Comparison of ENCODE assay signal across 20 cellular contexts in the genomic region with DNA sequence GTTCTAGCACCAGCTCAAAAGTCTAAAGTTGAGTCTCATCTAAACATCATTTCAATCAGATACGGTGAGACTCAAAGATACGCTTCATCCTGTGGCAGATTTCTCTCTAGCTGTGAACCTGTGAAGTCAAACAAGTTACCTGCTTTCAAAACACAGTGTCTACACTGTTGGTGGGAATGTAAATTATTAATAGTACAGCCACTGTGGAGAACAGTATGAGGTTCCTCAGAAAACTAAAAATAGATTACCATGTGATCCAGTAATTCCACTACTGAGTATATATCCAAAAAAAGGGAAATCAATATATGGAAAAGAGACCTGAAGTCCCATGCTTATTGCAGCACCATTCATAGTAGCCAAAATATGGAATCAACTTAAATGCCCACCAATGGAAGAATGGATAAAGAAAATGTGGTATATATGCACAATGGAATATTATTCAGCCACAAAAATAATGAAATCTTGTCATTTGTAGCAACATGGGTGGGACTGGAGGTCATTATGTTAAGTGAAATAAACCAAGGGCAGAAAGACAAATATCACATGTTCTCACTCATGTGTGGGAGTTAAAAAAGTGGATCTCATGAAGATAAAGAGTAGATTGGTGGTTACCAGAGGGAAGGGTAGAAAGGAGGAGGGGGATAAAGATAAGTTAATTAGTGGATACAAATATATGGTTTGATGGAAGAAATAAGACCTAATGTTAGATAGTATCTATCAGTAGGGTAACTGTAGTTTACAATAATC. TPM values are rescaled to one million over a fixed set of nuclear protein-coding genes. Genes with fewer than 3 reads are reported as not detected.
DNase-seq lines count a peak whose midpoint lies in the region; ATAC-seq, FAIRE-seq and TF ChIP-seq lines count a peak whose summit lies in the region.
"Had no signal": no experiment of that assay in that cellular context is flagged by ENCODE, and none has a peak within 500 bp of the region (broad histone marks: within the 10 kb centered on the region; RNA-seq: fewer than 3 reads in every experiment).

No MANE protein-coding gene starts in this region.

- H2AFZ ChIP-seq in K562 (ENCODE audit: low read depth, low read length): no peak overlapping the region

- H4K20me1 ChIP-seq in K562 (replicated peaks; ENCODE audit: control insufficient read depth, insufficient read depth, low read length): no peaks in the 10 kb centered on the region

- CTCF ChIA-PET in K562 (lab: Yijun Ruan, JAX; ENCODE audit: low intra/inter-chr PET ratio): no interaction called here

- H3K27me3 Mint-ChIP-seq in CD4-positive, CD25-positive, alpha-beta regulatory T cell: no peaks in the 10 kb centered on the region
- H3K27me3 Mint-ChIP-seq in nephron (ENCODE audit: low read depth): no peaks in the 10 kb centered on the region

- H3K9me3 Mint-ChIP-seq in CD4-positive, CD25-positive, alpha-beta regulatory T cell: peaks cover 0 to 1% (median 0%) of the 10 kb centered on the region in 7 donors
- H3K9me3 Mint-ChIP-seq in nephron: no peaks in the 10 kb centered on the region

- no peak for DNase-seq in CD4-positive, CD25-positive, alpha-beta regulatory T cell
- DNase-seq in K562 (ENCODE audit: extremely low read depth in 1 of 4, low spot score in 3 of 4) (no peak), left ventricle myocardium superior (no peak), SHP77 treated with DMSO at 0.1 percent for 48 hours (lab: John Stamatoyannopoulos, UW) (no peak), uterus (no peak), hippocampal formation (lab: John Stamatoyannopoulos, UW) (no peak), NCI-H748 treated with DMSO at 0.1 percent for 48 hours (lab: John Stamatoyannopoulos, UW) (no peak)
- DNase-seq: DMS 273 treated with DMSO at 0.1 percent for 48 hours, GDM1, HCEC 1CT, KG1, NCI-H1436 treated with DMSO at 0.1 percent for 48 hours, NCI-H2029 treated with DMSO at 0.1 percent for 48 hours, NCI-H524, SJCRH30 had no signal

- H3K4me2 ChIP-seq in K562 (ENCODE audit: insufficient read depth, low read length): peak overlapping the region; percentile 81; the same call in 1 of the 2 replicates
- H3K4me2 ChIP-seq: A549 had no signal

- FAIRE-seq in K562 (lab: Jason Lieb, UNC): no peak
- FAIRE-seq: A549, GM12878, GM18507 had no signal

- H3K9me3 ChIP-seq in CD4-positive, CD25-positive, alpha-beta regulatory T cell (ENCODE audit: control insufficient read depth in 2 of 2, low read length in 2 of 2): no peaks in the 10 kb centered on the region
- no peaks in the 10 kb centered on the region for H3K9me3 ChIP-seq in K562 (replicated peaks; ENCODE audit: control insufficient read depth, insufficient read depth, low read depth, low read length)
- H3K9me3 ChIP-seq in uterus: no peaks in the 10 kb centered on the region
- H3K9me3 ChIP-seq: A549, SJCRH30 had no signal

- POLR2A ChIA-PET in K562 (lab: Yijun Ruan, JAX): interaction anchor here (1.0 to 5.4 kb wide), 3 partner anchors 9 to 123 kb away, joined by 3 to 71 read pairs (median 5); a partner anchor contains a TSS

- H3K27ac ChIP-seq in CD4-positive, CD25-positive, alpha-beta regulatory T cell (ENCODE audit: insufficient read depth, low read length, poor library complexity, severe bottlenecking): no peak overlapping the region
- peak overlapping the region; percentile 78 for H3K27ac ChIP-seq in K562 (ENCODE audit: extremely low read depth, low read depth, low read length)
- H3K27ac ChIP-seq in uterus: no peak overlapping the region
- H3K27ac ChIP-seq: A549; BLaER1 treated with 17β-estradiol and CSF1 and Interleukin-3, amounts not matched to agents 10 nM and 100 nM; SJCRH30 had no signal

- H3K9me1 ChIP-seq in K562 (ENCODE audit: control insufficient read depth, insufficient read depth, low read length): no peaks in the 10 kb centered on the region

- TF ChIP-seq CTCF in K562 (IDR thresholded peaks at IDR 0.05 in 2 of 3, conservative IDR thresholded peaks at IDR 0.05 in 1 of 3; ENCODE audit: insufficient read depth in 2 of 3, low read depth in 1 of 3, low read length in 3 of 3): no peak
- no peak for TF ChIP-seq CTCF in nephron (IDR thresholded peaks at IDR 0.05; ENCODE audit: unreplicated experiment in 3 of 3)
- no peak for TF ChIP-seq CTCF in uterus (IDR thresholded peaks at IDR 0.05)

- peak overlapping the region in 1 of 2 experiments; percentile 55; a peak in 1 of 4 replicates for H3K9ac ChIP-seq in K562 (ENCODE audit: insufficient read depth in 1 of 2, low read depth in 2 of 2, low read length in 2 of 2)
- H3K9ac ChIP-seq: BLaER1 treated with 17β-estradiol and CSF1 and Interleukin-3, amounts not matched to agents 10 nM and 100 nM had no signal

- no peaks in the 10 kb centered on the region for H3K36me3 ChIP-seq in CD4-positive, CD25-positive, alpha-beta regulatory T cell (ENCODE audit: control insufficient read depth, insufficient read depth, low read length)
- H3K36me3 ChIP-seq in K562 (ENCODE audit: control insufficient read depth, insufficient read depth, low read length) (peaks cover 25% of the 10 kb centered on the region), uterus (no peaks in the 10 kb centered on the region)

- H3K4me1 Mint-ChIP-seq in CD4-positive, CD25-positive, alpha-beta regulatory T cell: peaks cover 26 to 73% (median 49%) of the 10 kb centered on the region in 4 donors
- peaks cover 34% of the 10 kb centered on the region for H3K4me1 Mint-ChIP-seq in nephron

- ATAC-seq in CD4-positive, CD25-positive, alpha-beta regulatory T cell (ENCODE audit: low read depth in 2 of 2): no peak
- ATAC-seq in K562 (no peak), left ventricle myocardium superior (peak; percentile 83)
- ATAC-seq: GM12878 had no signal

- H3K27me3 ChIP-seq in CD4-positive, CD25-positive, alpha-beta regulatory T cell (ENCODE audit: control insufficient read depth, insufficient read depth, low read length): no peaks in the 10 kb centered on the region
- H3K27me3 ChIP-seq in K562 (ENCODE audit: control insufficient read depth in 2 of 2, insufficient read depth in 2 of 2, low read length in 2 of 2) (no peaks in the 10 kb centered on the region), uterus (no peaks in the 10 kb centered on the region)
- H3K27me3 ChIP-seq: BLaER1 treated with 17β-estradiol and CSF1 and Interleukin-3, amounts not matched to agents 10 nM and 100 nM; SJCRH30 had no signal

- TF ChIP-seq EP300 in K562 (IDR thresholded peaks at IDR 0.05; ENCODE audit: low read length): no peak

- no peak for TF ChIP-seq RAD21 in K562 (CRISPR knock-in tag; conservative IDR thresholded peaks at IDR 0.05 in 1 of 2, IDR thresholded peaks at IDR 0.05 in 1 of 2)

- H3K4me1 ChIP-seq in CD4-positive, CD25-positive, alpha-beta regulatory T cell (ENCODE audit: control insufficient read depth, insufficient read depth, low read length, poor library complexity, severe bottlenecking): peaks cover 6% of the 10 kb centered on the region
- peaks cover 40 to 47% of the 10 kb centered on the region in 2 experiments for H3K4me1 ChIP-seq in K562 (replicated peaks in 1 of 2; ENCODE audit: control insufficient read depth in 2 of 2, insufficient read depth in 2 of 2, low read length in 2 of 2)
- H3K4me1 ChIP-seq in uterus: peaks cover 12 to 16% of the 10 kb centered on the region in 2 donors
- H3K4me1 ChIP-seq: A549, SJCRH30 had no signal

- in situ Hi-C loops in K562 (cut with MboI): no loop called here

- peak overlapping the region; percentile 7 to 70 (median 7) for H3K27ac Mint-ChIP-seq in CD4-positive, CD25-positive, alpha-beta regulatory T cell
- peak overlapping the region; percentile 89 to 93 (median 90) for H3K27ac Mint-ChIP-seq in nephron

- H3K79me2 ChIP-seq in K562 (ENCODE audit: control insufficient read depth, insufficient read depth, low read length): peaks cover 87% of the 10 kb centered on the region

- H3K4me3 ChIP-seq in CD4-positive, CD25-positive, alpha-beta regulatory T cell (ENCODE audit: low read depth, low read length): no peak overlapping the region
- H3K4me3 ChIP-seq in K562: no peak overlapping the region
- H3K4me3 ChIP-seq in uterus: no peak overlapping the region
- H3K4me3 ChIP-seq: A549; BLaER1 treated with 17β-estradiol and CSF1 and Interleukin-3, amounts not matched to agents 10 nM and 100 nM; GM12878; SJCRH30 had no signal

- no peak overlapping the region for H3K4me3 Mint-ChIP-seq in CD4-positive, CD25-positive, alpha-beta regulatory T cell
- peak overlapping the region in 1 of 3 experiments; percentile 6 for H3K4me3 Mint-ChIP-seq in nephron

- H3K36me3 Mint-ChIP-seq in CD4-positive, CD25-positive, alpha-beta regulatory T cell: peaks cover 12% of the 10 kb centered on the region
- H3K36me3 Mint-ChIP-seq in nephron (ENCODE audit: low read depth): peaks cover 30% of the 10 kb centered on the region

- intact Hi-C loops in K562 (cut with micrococcal nuclease) (no loop called here), left ventricle myocardium superior (cut with micrococcal nuclease) (no loop called here), uterus (cut with DNase I; ENCODE audit: low total_unique reads) (no loop called here)

- 55% methylated on average over 2 of the region's 2 CpGs for WGBS in K562 (ENCODE audit: insufficient coverage, low coverage, missing lambda C conversion rate)

- 0 out of 2 replicates have a peak, but pooled peaks have one; percentile 27 for TF ChIP-seq POLR2A in K562 (conservative IDR thresholded peaks at IDR 0.05)
- TF ChIP-seq POLR2A in uterus (IDR thresholded peaks at IDR 0.05): no peak

- no TSS peak for BruUV-seq in K562 (replicated peaks; lab: Mats Ljungman, UMichigan)

RNA-seq across cellular contexts. Expression of a gene that starts 11.7 kb away (rescaled TPM):
- 45.1 TPM for total RNA-seq in CD4-positive, CD25-positive, alpha-beta regulatory T cell
- polyA plus RNA-seq in CD4-positive, CD25-positive, alpha-beta regulatory T cell: 10 to 100 TPM in 1 of 4 donors, 1 to 10 TPM in 3; 8.1 to 10.0 (median 9.2) TPM
- total RNA-seq in K562 (2011; cell fraction: chromatin; rRNA removed; ENCODE audit: low replicate concordance): 63.7 and 297 TPM in 2 replicates
- 21.8 and 37.4 TPM in 2 replicates for total RNA-seq in K562 (2011; cell fraction: nucleolus; rRNA removed)
- 66.1 and 81.6 TPM in 2 replicates for total RNA-seq in K562 (2011; cell fraction: nucleoplasm; rRNA removed)
- 28.5 and 29.2 TPM in 2 replicates for total RNA-seq in K562 (2014; rRNA removed)
- total RNA-seq in K562 (2014; rRNA removed; fragmentation: Illumina TruSeq; extraction: Trizol): 62.5 and 69.5 TPM in 2 replicates
- 58.9 and 63.5 TPM in 2 replicates for total RNA-seq in K562 (2015; rRNA removed; fragmentation: Illumina TruSeq; extraction: Trizol)
- total RNA-seq in K562 (2021): 40.3 and 41.0 TPM in 2 replicates
- 26.8 and 40.4 TPM in 2 replicates for polyA plus RNA-seq in K562 (2011; rRNA removed)
- polyA plus RNA-seq in K562 (2011; cell fraction: cytosol; rRNA removed): 8.0 and 12.8 TPM in 2 replicates
- 23.0 and 27.8 TPM in 2 replicates for polyA plus RNA-seq in K562 (2011; cell fraction: nucleus; rRNA removed)
- 20.9 and 24.3 TPM in 2 replicates for polyA plus RNA-seq in K562 (2012)
- 34.4 and 43.1 TPM in 2 replicates for polyA plus RNA-seq in K562 (2014; fragmentation: Illumina TruSeq; extraction: Trizol)
- polyA plus RNA-seq in K562 (2014; fragmentation: Nextera tagmentation; extraction: Ambion mirVana): 10 to 100 TPM; 14.4 to 14.5 TPM
- 20.6 and 20.7 TPM in 2 replicates for polyA plus RNA-seq in K562 (2014; rRNA removed)
- polyA minus RNA-seq in K562 (2011; rRNA and poly(A)+ RNA removed): 124 and 136 TPM in 2 replicates
- polyA minus RNA-seq in K562 (2011; cell fraction: cytosol; rRNA and poly(A)+ RNA removed): 31.0 and 48.4 TPM in 2 replicates
- 71.8 and 96.9 TPM in 2 replicates for polyA minus RNA-seq in K562 (2011; cell fraction: nucleus; rRNA and poly(A)+ RNA removed)
- 127 TPM for total RNA-seq in left ventricle myocardium superior
- 100 to 1,000 TPM in 1 of 4 donors, 10 to 100 TPM in 3; 40.0 to 147 (median 87.7) TPM for total RNA-seq in uterus

RNA-seq across cellular contexts. Expression of a gene that starts 14.2 kb away (rescaled TPM):
- total RNA-seq in CD4-positive, CD25-positive, alpha-beta regulatory T cell: 26.7 TPM
- polyA plus RNA-seq in CD4-positive, CD25-positive, alpha-beta regulatory T cell: 100 to 1,000 TPM; 113 to 142 (median 137) TPM
- 30.6 and 53.9 TPM in 2 replicates for total RNA-seq in K562 (2011; cell fraction: chromatin; rRNA removed; ENCODE audit: low replicate concordance)
- 27.5 and 28.0 TPM in 2 replicates for total RNA-seq in K562 (2011; cell fraction: nucleolus; rRNA removed)
- 39.8 and 55.0 TPM in 2 replicates for total RNA-seq in K562 (2011; cell fraction: nucleoplasm; rRNA removed)
- total RNA-seq in K562 (2014; rRNA removed) (135 and 149 TPM in 2 replicates), K562 (2014; rRNA removed; fragmentation: Illumina TruSeq; extraction: Trizol) (224 and 259 TPM in 2 replicates), K562 (2015; rRNA removed; fragmentation: Illumina TruSeq; extraction: Trizol) (163 and 182 TPM in 2 replicates), K562 (2021) (177 and 193 TPM in 2 replicates), left ventricle myocardium superior (67.8 TPM), uterus (100 to 1,000 TPM in 1 of 4 donors, 10 to 100 TPM in 3; 28.5 to 763 (median 38.4) TPM)
- polyA plus RNA-seq in K562 (2011; rRNA removed) (141 and 191 TPM in 2 replicates), K562 (2014; fragmentation: Illumina TruSeq; extraction: Trizol) (202 and 235 TPM in 2 replicates), K562 (2014; fragmentation: Nextera tagmentation; extraction: Ambion mirVana) (100 to 1,000 TPM; 366 to 471 TPM), K562 (2014; rRNA removed) (211 and 229 TPM in 2 replicates)
- 44.8 and 82.3 TPM in 2 replicates for polyA plus RNA-seq in K562 (2011; cell fraction: cytosol; rRNA removed)
- polyA plus RNA-seq in K562 (2011; cell fraction: nucleus; rRNA removed): 36.1 and 39.1 TPM in 2 replicates
- polyA plus RNA-seq in K562 (2012): 147 and 206 TPM in 2 replicates
- polyA minus RNA-seq in K562 (2011; rRNA and poly(A)+ RNA removed): 99.5 and 107 TPM in 2 replicates
- 33.9 and 37.9 TPM in 2 replicates for polyA minus RNA-seq in K562 (2011; cell fraction: cytosol; rRNA and poly(A)+ RNA removed)
- polyA minus RNA-seq in K562 (2011; cell fraction: nucleus; rRNA and poly(A)+ RNA removed): 23.4 and 34.3 TPM in 2 replicates

RNA-seq across cellular contexts. Expression of a gene that starts 40.2 kb away (rescaled TPM):
- 82.0 TPM for total RNA-seq in CD4-positive, CD25-positive, alpha-beta regulatory T cell
- 100 to 1,000 TPM; 106 to 146 (median 127) TPM for polyA plus RNA-seq in CD4-positive, CD25-positive, alpha-beta regulatory T cell
- total RNA-seq in K562 (2011; cell fraction: chromatin; rRNA removed; ENCODE audit: low replicate concordance): 95.2 and 444 TPM in 2 replicates
- 63.0 and 70.9 TPM in 2 replicates for total RNA-seq in K562 (2011; cell fraction: nucleolus; rRNA removed)
- 94.0 and 126 TPM in 2 replicates for total RNA-seq in K562 (2011; cell fraction: nucleoplasm; rRNA removed)
- total RNA-seq in K562 (2014; rRNA removed): 377 and 430 TPM in 2 replicates
- 515 and 616 TPM in 2 replicates for total RNA-seq in K562 (2014; rRNA removed; fragmentation: Illumina TruSeq; extraction: Trizol)
- total RNA-seq in K562 (2015; rRNA removed; fragmentation: Illumina TruSeq; extraction: Trizol): 455 and 503 TPM in 2 replicates
- total RNA-seq in K562 (2021): 317 TPM in 2 replicates
- 261 and 430 TPM in 2 replicates for polyA plus RNA-seq in K562 (2011; rRNA removed)
- 36.1 and 98.4 TPM in 2 replicates for polyA plus RNA-seq in K562 (2011; cell fraction: cytosol; rRNA removed)
- polyA plus RNA-seq in K562 (2011; cell fraction: nucleus; rRNA removed): 109 and 175 TPM in 2 replicates
- 211 and 383 TPM in 2 replicates for polyA plus RNA-seq in K562 (2012)
- polyA plus RNA-seq in K562 (2014; fragmentation: Illumina TruSeq; extraction: Trizol): 466 and 619 TPM in 2 replicates
- 100 to 1,000 TPM; 631 to 849 TPM for polyA plus RNA-seq in K562 (2014; fragmentation: Nextera tagmentation; extraction: Ambion mirVana)
- 618 and 712 TPM in 2 replicates for polyA plus RNA-seq in K562 (2014; rRNA removed)
- 148 TPM in 2 replicates for polyA minus RNA-seq in K562 (2011; rRNA and poly(A)+ RNA removed)
- polyA minus RNA-seq in K562 (2011; cell fraction: cytosol; rRNA and poly(A)+ RNA removed): 52.5 and 59.3 TPM in 2 replicates
- polyA minus RNA-seq in K562 (2011; cell fraction: nucleus; rRNA and poly(A)+ RNA removed): 82.3 and 152 TPM in 2 replicates
- total RNA-seq in left ventricle myocardium superior: 54.8 TPM
- total RNA-seq in uterus: 10 to 100 TPM; 23.8 to 93.0 (median 51.1) TPM
